In genomic region chr15:82828064-82828463, GRCh38 we compare ENCODE assay signal across 2 cellular contexts.
A peak's percentile ranks its signal among the peaks of the same experiment; 100 is the strongest.
TF ChIP-seq lines count a peak whose summit lies in the region.

No MANE protein-coding gene starts in this region.

TF ChIP-seq in A549, 52 proteins besides CTCF, POLR2A, EP300 and RAD21:
- no peak for TF ChIP-seq RCOR1 (IDR thresholded peaks at IDR 0.05; ENCODE audit: low read depth, low read length)
- TF ChIP-seq BHLHE40 (IDR thresholded peaks at IDR 0.05; ENCODE audit: low read depth, low read length), result no peak
- TF ChIP-seq EHMT2 (IDR thresholded peaks at IDR 0.05; ENCODE audit: low read depth), result no peak
- TF ChIP-seq PBX3 (IDR thresholded peaks at IDR 0.05), result no peak
- no peak for TF ChIP-seq NFE2L2 (conservative IDR thresholded peaks at IDR 0.05; ENCODE audit: low read length)
- TF ChIP-seq MYC (IDR thresholded peaks at IDR 0.05; ENCODE audit: borderline replicate concordance, low read length), result no peak
- no peak for TF ChIP-seq REST (IDR thresholded peaks at IDR 0.05)
- TF ChIP-seq MAFK (IDR thresholded peaks at IDR 0.05; ENCODE audit: partially characterized antibody), result no peak
- TF ChIP-seq CBX8 (IDR thresholded peaks at IDR 0.05), result no peak
- TF ChIP-seq TP53 (CRISPR knock-in tag; IDR thresholded peaks at IDR 0.05), result no peak
- no peak for TF ChIP-seq ZNF302 (CRISPR knock-in tag; IDR thresholded peaks at IDR 0.05)
- TF ChIP-seq ZSCAN20 (CRISPR knock-in tag; IDR thresholded peaks at IDR 0.05), result no peak
- no peak for TF ChIP-seq E2F6 (IDR thresholded peaks at IDR 0.05; ENCODE audit: borderline replicate concordance, low read depth)
- TF ChIP-seq HMGXB4 (CRISPR knock-in tag; IDR thresholded peaks at IDR 0.05; ENCODE audit: borderline replicate concordance), result no peak
TF ChIP-seq in A549: peak in this region for 0.

TF ChIP-seq in HepG2, 621 proteins besides CTCF, POLR2A, EP300 and RAD21 (continues in another document):
- no peak for TF ChIP-seq ZNF232 (CRISPR knock-in tag; IDR thresholded peaks at IDR 0.05; ENCODE audit: borderline replicate concordance)
- TF ChIP-seq NONO (IDR thresholded peaks at IDR 0.05), result no peak
- TF ChIP-seq NONO (CRISPR knock-in tag; conservative IDR thresholded peaks at IDR 0.05), result no peak
- TF ChIP-seq TCF7L2 (IDR thresholded peaks at IDR 0.05; ENCODE audit: low read depth, low read length), result no peak
- no peak for TF ChIP-seq NFIC (IDR thresholded peaks at IDR 0.05; ENCODE audit: low read length)
- TF ChIP-seq PPARG (CRISPR knock-in tag; conservative IDR thresholded peaks at IDR 0.05), result no peak
- no peak for TF ChIP-seq ZBTB20 (CRISPR knock-in tag; IDR thresholded peaks at IDR 0.05; ENCODE audit: borderline replicate concordance, low read depth)
- no peak for TF ChIP-seq STAT5B (CRISPR knock-in tag; IDR thresholded peaks at IDR 0.05)
- no peak for TF ChIP-seq IKZF1 (IDR thresholded peaks at IDR 0.05)
- TF ChIP-seq MEF2D (CRISPR knock-in tag; IDR thresholded peaks at IDR 0.05), result no peak
- no peak for TF ChIP-seq ZIK1 (CRISPR knock-in tag; IDR thresholded peaks at IDR 0.05; ENCODE audit: borderline replicate concordance, low read depth)
- TF ChIP-seq KLF6 (CRISPR knock-in tag; IDR thresholded peaks at IDR 0.05), result no peak
- no peak for TF ChIP-seq ZNF713 (CRISPR knock-in tag; IDR thresholded peaks at IDR 0.05)
- no peak for TF ChIP-seq IRF9 (CRISPR knock-in tag; IDR thresholded peaks at IDR 0.05; ENCODE audit: borderline replicate concordance)
- TF ChIP-seq JUNB (CRISPR knock-in tag; IDR thresholded peaks at IDR 0.05; ENCODE audit: borderline replicate concordance), result no peak
- no peak for TF ChIP-seq ZNF660 (CRISPR knock-in tag; IDR thresholded peaks at IDR 0.05; ENCODE audit: borderline replicate concordance, low read depth)
- 0 out of 2 replicates have a peak, but pooled peaks have one; percentile 43 for TF ChIP-seq ZNF441 (CRISPR knock-in tag; IDR thresholded peaks at IDR 0.05; ENCODE audit: borderline replicate concordance)
- TF ChIP-seq ZNF547 (CRISPR knock-in tag; IDR thresholded peaks at IDR 0.05), result no peak
- no peak for TF ChIP-seq BCL6 (CRISPR knock-in tag; IDR thresholded peaks at IDR 0.05)
- 0 out of 2 replicates have a peak, but pooled peaks have one; percentile 20 for TF ChIP-seq IRF2 (CRISPR knock-in tag; IDR thresholded peaks at IDR 0.05)
- peak; percentile 58 for TF ChIP-seq RARA (CRISPR knock-in tag; IDR thresholded peaks at IDR 0.05)
- TF ChIP-seq PRMT3 (CRISPR knock-in tag; IDR thresholded peaks at IDR 0.05; ENCODE audit: borderline replicate concordance, low read depth), result no peak
- no peak for TF ChIP-seq ZNF768 (CRISPR knock-in tag; IDR thresholded peaks at IDR 0.05)
- no peak for TF ChIP-seq HMGXB4 (CRISPR knock-in tag; IDR thresholded peaks at IDR 0.05; ENCODE audit: borderline replicate concordance in 1 of 2, low read depth in 1 of 2)
- TF ChIP-seq FOXK1 (CRISPR knock-in tag; IDR thresholded peaks at IDR 0.05; ENCODE audit: borderline replicate concordance, low read depth), result peak; percentile 11; the same call in 1 of the 2 replicates
- no peak for TF ChIP-seq TCF7 (IDR thresholded peaks at IDR 0.05; ENCODE audit: low read depth)
- TF ChIP-seq FOXK2 (IDR thresholded peaks at IDR 0.05), result no peak
- TF ChIP-seq ZNF83 (CRISPR knock-in tag; IDR thresholded peaks at IDR 0.05; ENCODE audit: borderline replicate concordance), result no peak
- TF ChIP-seq PHF20 (CRISPR knock-in tag; IDR thresholded peaks at IDR 0.05), result no peak
- TF ChIP-seq IKZF5 (CRISPR knock-in tag; IDR thresholded peaks at IDR 0.05), result no peak
- TF ChIP-seq CEBPG (CRISPR knock-in tag; IDR thresholded peaks at IDR 0.05), result peak; percentile 89
- no peak for TF ChIP-seq ZNF101 (CRISPR knock-in tag; IDR thresholded peaks at IDR 0.05; ENCODE audit: borderline replicate concordance, low read depth)
- TF ChIP-seq ZNF33B (CRISPR knock-in tag; IDR thresholded peaks at IDR 0.05), result 0 out of 2 replicates have a peak, but pooled peaks have one; percentile 84
- TF ChIP-seq ISL2 (CRISPR knock-in tag; IDR thresholded peaks at IDR 0.05), result no peak
- no peak for TF ChIP-seq YEATS4 (CRISPR knock-in tag; IDR thresholded peaks at IDR 0.05; ENCODE audit: borderline replicate concordance)
- no peak for TF ChIP-seq PREB (CRISPR knock-in tag; IDR thresholded peaks at IDR 0.05)
- no peak for TF ChIP-seq ZSCAN21 (CRISPR knock-in tag; IDR thresholded peaks at IDR 0.05; ENCODE audit: borderline replicate concordance)
- no peak for TF ChIP-seq HMGA1 (CRISPR knock-in tag; conservative IDR thresholded peaks at IDR 0.05)
- TF ChIP-seq BCL3 (CRISPR knock-in tag; IDR thresholded peaks at IDR 0.05), result no peak
- TF ChIP-seq SAP130 (CRISPR knock-in tag; IDR thresholded peaks at IDR 0.05; ENCODE audit: low read depth), result 0 out of 2 replicates have a peak, but pooled peaks have one; percentile 24
- TF ChIP-seq ELF3 (CRISPR knock-in tag; IDR thresholded peaks at IDR 0.05), result peak; percentile 40; the same call in 1 of the 2 replicates
- TF ChIP-seq PAXIP1 (CRISPR knock-in tag; conservative IDR thresholded peaks at IDR 0.05), result 0 out of 2 replicates have a peak, but pooled peaks have one; percentile 35
- no peak for TF ChIP-seq ZNF121 (CRISPR knock-in tag; IDR thresholded peaks at IDR 0.05)
- TF ChIP-seq ATF3 (CRISPR knock-in tag; IDR thresholded peaks at IDR 0.05), result peak; percentile 72
- TF ChIP-seq TBX3 (IDR thresholded peaks at IDR 0.05; ENCODE audit: borderline replicate concordance), result no peak
- no peak for TF ChIP-seq ZNF646 (CRISPR knock-in tag; IDR thresholded peaks at IDR 0.05)
